In genomic region chr15:62742409-62743171, GRCh38 we compare ENCODE assay signal across 8 cellular contexts.
DNase-seq lines count a peak whose midpoint lies in the region; ATAC-seq and TF ChIP-seq lines count a peak whose summit lies in the region.

No MANE protein-coding gene starts in this region.

- POLR2A ChIA-PET in HEK293T (lab: Yijun Ruan, JAX) = no interaction called here

- peak overlapping the region in 1 of 4 donors; percentile 30 for H3K4me3 ChIP-seq in adrenal gland

- no peak for TF ChIP-seq POLR2A in adrenal gland (IDR thresholded peaks at IDR 0.05)

- H3K27me3 ChIP-seq in adrenal gland = no peaks in the 10 kb centered on the region

- no peaks in the 10 kb centered on the region for H3K36me3 ChIP-seq in adrenal gland (replicated peaks in 1 of 2)

- H3K9me3 ChIP-seq in adrenal gland (replicated peaks in 1 of 3) = no peaks in the 10 kb centered on the region

- peak overlapping the region in 2 of 5 donors; percentile 13 to 64 for H3K27ac ChIP-seq in adrenal gland

- ATAC-seq in left cardiac atrium (peak; percentile 69 to 90), HG02870 (IDR thresholded peaks at IDR 0.05; ENCODE audit: unreplicated experiment) (no peak), GM18498 (IDR thresholded peaks at IDR 0.05; ENCODE audit: unreplicated experiment) (no peak)

- DNase-seq in COLO668 (lab: John Stamatoyannopoulos, UW; ENCODE audit: unreplicated experiment) = peak; percentile 61
- peak; percentile 54 for DNase-seq in HEK293T (ENCODE audit: extremely low spot score)
- peak; percentile 51 for DNase-seq in NCI-H82 treated with DMSO at 0.1 percent for 48 hours (lab: John Stamatoyannopoulos, UW; ENCODE audit: unreplicated experiment)
- peak; percentile 38 to 74 (median 54) for DNase-seq in adrenal gland
- peak; percentile 66 for DNase-seq in left cardiac atrium
- DNase-seq in pulmonary artery endothelial cell (ENCODE audit: low read depth, low spot score) = peak; percentile 24

- CTCF ChIA-PET in HEK293T (lab: Yijun Ruan, JAX) = interaction anchor here (0.6 to 1.7 kb wide), 14 partner anchors 9 to 1536 kb away, joined by 3 to 11 read pairs (median 4); no protein-coding TSS in a partner anchor

- 24 to 32% (median 29%) methylated on average over 8 of the region's 8 CpGs for WGBS in adrenal gland, 4 donors

- intact Hi-C loops in adrenal gland (cut with DNase I) = loop anchor here in 1 of 2 donors (5.0 kb wide), 1 partner anchor 350 kb away; the partner anchor contains the start of gene TLN2
- intact Hi-C loops in left cardiac atrium (cut with DNase I) = loop anchor here in 1 of 2 donors (5.0 kb wide), 1 partner anchor 350 kb away; the partner anchor contains the start of gene TLN2

- TF ChIP-seq CTCF in adrenal gland (IDR thresholded peaks at IDR 0.05) = peak; percentile 57 to 90 (median 72)

- H3K4me1 ChIP-seq in adrenal gland (replicated peaks in 1 of 2) = peaks cover 0 to 4% of the 10 kb centered on the region in 2 donors

TF ChIP-seq in HEK293T, 16 proteins besides CTCF, POLR2A, EP300 and RAD21:
- TF ChIP-seq ZNF384 (IDR thresholded peaks at IDR 0.05) = peak; percentile 75
- TF ChIP-seq SP1 (IDR thresholded peaks at IDR 0.05) = no peak

Comparison
In these comparisons a context has a peak if more than half of its experiments do, and no peak if none do; other contexts are left out.
1. ATAC-seq: peak in left cardiac atrium (2 of 2); none in HG02870 (single experiment) and GM18498 (single experiment).
2. Peak in every context shown above with its lines, with median percentiles within 50 percentile points of each other: DNase-seq.